ENCODE assay signal across 8 cellular contexts in the genomic region with DNA sequence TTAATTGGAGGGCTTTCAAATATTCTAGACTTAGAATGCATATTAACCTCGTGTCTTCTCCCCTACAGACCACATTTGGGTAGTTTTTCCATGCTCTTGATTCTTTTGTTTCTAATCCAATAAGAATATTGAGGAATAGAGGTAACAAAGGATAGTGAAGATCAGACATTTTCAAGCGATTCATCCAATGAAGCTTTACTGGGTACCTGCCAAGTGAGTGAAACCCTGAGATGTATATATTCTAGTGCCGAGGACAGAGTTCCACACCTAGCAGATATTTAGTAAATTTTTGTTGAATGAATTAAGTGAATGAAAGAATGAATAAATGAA. TPM values are rescaled to one million over a fixed set of nuclear protein-coding genes. Genes with fewer than 3 reads are reported as not detected.
DNase-seq lines count a peak whose midpoint lies in the region; ATAC-seq and TF ChIP-seq lines count a peak whose summit lies in the region.

No MANE protein-coding gene starts in this region.

- WGBS in SK-N-SH (ENCODE audit: low lambda C conversion rate) = 3% methylated on average over 3 of the region's 3 CpGs

- H3K4me3 Mint-ChIP-seq in nephron = peak overlapping the region; percentile 92 to 94 (median 93)

- no peaks in the 10 kb centered on the region for H3K27me3 ChIP-seq in SK-N-SH (ENCODE audit: insufficient read depth)

- H4K20me1 ChIP-seq in SK-N-SH (ENCODE audit: insufficient read depth) = no peaks in the 10 kb centered on the region

- CTCF ChIA-PET in SK-N-SH (lab: Yijun Ruan, JAX) = interaction anchor here (0.6 to 1.4 kb wide), 3 partner anchors 11 to 963 kb away, joined by 3 to 6 read pairs (median 4); no protein-coding TSS in a partner anchor

- H3K27ac ChIP-seq in SK-N-SH (ENCODE audit: low read depth in 2 of 2, low read length in 1 of 2) (peak overlapping the region; percentile 68 to 88), KOPT-K1 (ENCODE audit: low read depth, low read length, poor library complexity, severe bottlenecking) (peak overlapping the region; percentile 90)

- H3F3A ChIP-seq in SK-N-SH (replicated peaks; ENCODE audit: insufficient read depth) = peaks cover 2% of the 10 kb centered on the region

- POLR2A ChIA-PET in SK-N-SH (lab: Yijun Ruan, JAX) = no interaction called here

- H3K9me3 Mint-ChIP-seq in nephron = no peaks in the 10 kb centered on the region

- peaks cover 0 to 3% of the 10 kb centered on the region in 2 experiments; a peak in 2 of 4 replicates for H3K4me1 ChIP-seq in SK-N-SH (ENCODE audit: control insufficient read depth in 1 of 2, insufficient read depth in 2 of 2, low read depth in 1 of 2, low read length in 1 of 2)

- H3K4me3 ChIP-seq in SK-N-SH (ENCODE audit: low read depth in 2 of 2, low read length in 1 of 2) = peak overlapping the region; percentile 61 to 95

- TF ChIP-seq CTCF in SK-N-SH (IDR thresholded peaks at IDR 0.05) = no peak
- no peak for TF ChIP-seq CTCF in nephron (IDR thresholded peaks at IDR 0.05; ENCODE audit: unreplicated experiment in 3 of 3)

- H3K9me2 ChIP-seq in SK-N-SH = no peaks in the 10 kb centered on the region

- H3K27me3 Mint-ChIP-seq in nephron (ENCODE audit: low read depth) = peaks cover 6% of the 10 kb centered on the region

- peak overlapping the region; percentile 98 for H2AFZ ChIP-seq in SK-N-SH (ENCODE audit: low read depth)

- H3K36me3 Mint-ChIP-seq in nephron (ENCODE audit: low read depth) = peaks cover 14% of the 10 kb centered on the region

- H3K27ac Mint-ChIP-seq in nephron = peak overlapping the region; percentile 98 to 100 (median 99)

- no peak for TF ChIP-seq EP300 in SK-N-SH (IDR thresholded peaks at IDR 0.05; ENCODE audit: borderline replicate concordance in 1 of 2, low read depth in 1 of 2, low read length in 1 of 2)

- peak; percentile 10 for DNase-seq in SK-N-SH
- DNase-seq in cerebellum (ENCODE audit: low spot score) = peak; percentile 19
- DNase-seq in middle frontal gyrus (ENCODE audit: extremely low spot score, low spot score) = no peak
- DNase-seq in NCI-H146 treated with DMSO at 0.1 percent for 48 hours (lab: John Stamatoyannopoulos, UW; ENCODE audit: unreplicated experiment) = no peak

- H3K79me2 ChIP-seq in SK-N-SH (ENCODE audit: insufficient read depth) = peaks cover 41% of the 10 kb centered on the region

- ATAC-seq in SK-N-SH treated with all-trans-retinoic acid at 6 μM for 48 hours = no peak
- ATAC-seq in GM18861 (IDR thresholded peaks at IDR 0.05; ENCODE audit: unreplicated experiment) = no peak

- H3K9me3 ChIP-seq in SK-N-SH = no peaks in the 10 kb centered on the region
- H3K9me3 ChIP-seq in KOPT-K1 (ENCODE audit: insufficient read depth, low read length, poor library complexity, severe bottlenecking) = no peaks in the 10 kb centered on the region

- H3K36me3 ChIP-seq in SK-N-SH (replicated peaks in 1 of 2; ENCODE audit: control insufficient read depth in 1 of 2, insufficient read depth in 2 of 2, low read length in 1 of 2) = peaks cover 7 to 21% of the 10 kb centered on the region in 2 experiments
- peaks cover 27% of the 10 kb centered on the region for H3K36me3 ChIP-seq in KOPT-K1 (ENCODE audit: insufficient read depth, low read length)

- H3K4me2 ChIP-seq in SK-N-SH = peak overlapping the region; percentile 86

- peaks cover 23% of the 10 kb centered on the region for H3K4me1 Mint-ChIP-seq in nephron

- TF ChIP-seq RAD21 in SK-N-SH (IDR thresholded peaks at IDR 0.05; ENCODE audit: low read length) = no peak

- H3K9ac ChIP-seq in SK-N-SH = peak overlapping the region; percentile 88

TF ChIP-seq in SK-N-SH, 30 proteins besides CTCF, POLR2A, EP300 and RAD21:
- TF ChIP-seq RXRA (IDR thresholded peaks at IDR 0.05; ENCODE audit: borderline replicate concordance, low read depth) (no peak), MEF2A (IDR thresholded peaks at IDR 0.05; ENCODE audit: borderline replicate concordance, low read depth) (no peak)

TF ChIP-seq in SK-N-SH treated with all-trans-retinoic acid at 6 μM for 48 hours, 23 proteins besides CTCF, POLR2A, EP300 and RAD21:
- no peak for TF ChIP-seq ARNTL (CRISPR knock-in tag; IDR thresholded peaks at IDR 0.05; ENCODE audit: borderline replicate concordance, low read depth)

RNA-seq across cellular contexts. Expression of gene RFC3, which starts 0.5 kb away (rescaled TPM):
- polyA plus RNA-seq in SK-N-SH (2012; rRNA removed) = 15.0 and 15.8 TPM in 2 replicates
- 20.1 and 22.5 TPM in 2 replicates for polyA plus RNA-seq in SK-N-SH (2012; cell fraction: cytosol; rRNA removed)
- 12.3 and 17.9 TPM in 2 replicates for polyA plus RNA-seq in SK-N-SH (2012; cell fraction: nucleus; rRNA removed)
- total RNA-seq in cerebellum = 28.8 TPM

Comparison
In these comparisons a context has a peak if more than half of its experiments do, and no peak if none do; other contexts are left out.
1. DNase-seq: peak in SK-N-SH (single experiment) and cerebellum (single experiment); none in middle frontal gyrus (single experiment) and NCI-H146 treated with DMSO at 0.1 percent for 48 hours (single experiment).